Comparison of ENCODE assay signal across 1 cellular context in genomic region chr12:13465641-13466040, GRCh38.
TF ChIP-seq lines count a peak whose summit lies in the region.

No MANE protein-coding gene starts in this region.

TF ChIP-seq in GM23338, 12 proteins besides CTCF, POLR2A, EP300 and RAD21:
- no peak for TF ChIP-seq CREB1 (CRISPR knock-in tag; IDR thresholded peaks at IDR 0.05; ENCODE audit: low read depth)
